Comparison of ENCODE assay signal across 1 cellular context in the genomic region with DNA sequence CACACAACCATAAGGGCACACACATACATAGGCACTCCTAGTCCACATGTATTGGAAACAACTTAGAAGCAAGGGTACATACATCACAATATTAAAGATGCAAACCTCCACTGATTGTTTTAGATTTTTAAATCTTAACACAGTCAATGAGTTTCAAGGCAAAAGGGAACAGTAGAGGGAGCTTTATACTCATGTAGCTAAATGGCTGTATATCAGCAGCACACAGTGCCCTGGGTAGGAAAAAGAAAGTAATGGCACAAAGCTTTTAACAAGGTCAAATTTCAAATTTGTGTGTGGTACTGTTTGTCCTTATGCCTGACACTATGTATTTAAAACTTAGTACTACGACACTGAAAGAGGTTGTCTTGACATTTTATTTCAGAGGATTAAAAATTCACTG.
TF ChIP-seq lines count a peak whose summit lies in the region.

No MANE protein-coding gene starts in this region.

TF ChIP-seq in H1, 55 proteins besides CTCF, POLR2A, EP300 and RAD21:
- TF ChIP-seq CHD7 (IDR thresholded peaks at IDR 0.05; ENCODE audit: insufficient replicate concordance, low read length), result peak; percentile 36
- no peak for TF ChIP-seq SP1 (IDR thresholded peaks at IDR 0.05; ENCODE audit: low read depth, low read length)
